Comparison of ENCODE assay signal across 8 cellular contexts in the genomic region with DNA sequence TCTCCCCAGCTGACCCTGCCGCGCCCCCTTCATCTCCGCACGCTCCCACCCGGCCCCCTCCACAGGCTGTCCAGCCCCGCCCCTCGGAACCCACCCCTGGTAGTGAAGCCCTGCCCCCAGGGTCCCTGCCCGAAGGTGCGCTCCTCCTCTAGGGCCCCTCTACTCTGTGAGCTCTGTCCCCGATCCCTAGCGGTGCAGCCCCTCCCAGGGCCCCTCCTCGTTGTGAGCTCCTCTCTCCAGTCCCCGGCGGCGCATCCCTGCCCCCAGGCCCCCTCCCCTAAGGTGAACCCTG. TPM values are rescaled to one million over a fixed set of nuclear protein-coding genes. Genes with fewer than 3 reads are reported as not detected.
DNase-seq lines count a peak whose midpoint lies in the region; ATAC-seq and TF ChIP-seq lines count a peak whose summit lies in the region.

No MANE protein-coding gene starts in this region.

- no peak for TF ChIP-seq CTCF in fibroblast of pulmonary artery (IDR thresholded peaks at IDR 0.05; ENCODE audit: low read length, missing control alignments)
- no peak for TF ChIP-seq CTCF in omental fat pad (IDR thresholded peaks at IDR 0.05)

- no peak overlapping the region for H3K27ac ChIP-seq in CD4-positive, CD25-positive, alpha-beta regulatory T cell (ENCODE audit: insufficient read depth, low read length, poor library complexity, severe bottlenecking)

- H3K4me3 ChIP-seq in CD4-positive, CD25-positive, alpha-beta regulatory T cell (ENCODE audit: low read depth, low read length): no peak overlapping the region
- peak overlapping the region; percentile 51 for H3K4me3 ChIP-seq in fibroblast of pulmonary artery (replicated peaks; ENCODE audit: low read depth, low read length)

- peaks cover 7 to 23% (median 12%) of the 10 kb centered on the region in 4 donors for H3K4me1 Mint-ChIP-seq in CD4-positive, CD25-positive, alpha-beta regulatory T cell
- H3K4me1 Mint-ChIP-seq in T-cell: peaks cover 16 to 23% (median 21%) of the 10 kb centered on the region in 3 donors

- H3K9me3 Mint-ChIP-seq in CD4-positive, CD25-positive, alpha-beta regulatory T cell: peaks cover 0 to 3% (median 0%) of the 10 kb centered on the region in 7 donors
- H3K9me3 Mint-ChIP-seq in T-cell: no peaks in the 10 kb centered on the region

- H3K36me3 Mint-ChIP-seq in CD4-positive, CD25-positive, alpha-beta regulatory T cell: no peaks in the 10 kb centered on the region
- H3K36me3 Mint-ChIP-seq in T-cell: no peaks in the 10 kb centered on the region

- peak overlapping the region in 1 of 3 donors; percentile 31 for H3K27ac Mint-ChIP-seq in CD4-positive, CD25-positive, alpha-beta regulatory T cell
- no peak overlapping the region for H3K27ac Mint-ChIP-seq in T-cell

- H3K9me3 ChIP-seq in CD4-positive, CD25-positive, alpha-beta regulatory T cell (ENCODE audit: control insufficient read depth in 2 of 2, low read length in 2 of 2): no peaks in the 10 kb centered on the region

- H3K27me3 Mint-ChIP-seq in CD4-positive, CD25-positive, alpha-beta regulatory T cell: peaks cover 64% of the 10 kb centered on the region
- peaks cover 13 to 24% of the 10 kb centered on the region in 2 donors for H3K27me3 Mint-ChIP-seq in T-cell

- H3K27me3 ChIP-seq in CD4-positive, CD25-positive, alpha-beta regulatory T cell (ENCODE audit: control insufficient read depth, insufficient read depth, low read length): peaks cover 30% of the 10 kb centered on the region

- peak overlapping the region; percentile 43 to 85 (median 63) for H3K4me3 Mint-ChIP-seq in CD4-positive, CD25-positive, alpha-beta regulatory T cell
- H3K4me3 Mint-ChIP-seq in T-cell: peak overlapping the region; percentile 73 to 83 (median 77)

- H3K4me1 ChIP-seq in CD4-positive, CD25-positive, alpha-beta regulatory T cell (ENCODE audit: control insufficient read depth, insufficient read depth, low read length, poor library complexity, severe bottlenecking): peaks cover 24% of the 10 kb centered on the region

- no peaks in the 10 kb centered on the region for H3K36me3 ChIP-seq in CD4-positive, CD25-positive, alpha-beta regulatory T cell (ENCODE audit: control insufficient read depth, insufficient read depth, low read length)

- DNase-seq in CD4-positive, CD25-positive, alpha-beta regulatory T cell: no peak
- peak in 3 of 34 experiments; percentile 2 to 13 (median 3) for DNase-seq in T-cell
- DNase-seq in fibroblast of pulmonary artery (ENCODE audit: low read depth): no peak
- DNase-seq in omental fat pad (ENCODE audit: low spot score): no peak
- DNase-seq in LoVo (ENCODE audit: low spot score): no peak
- no peak for DNase-seq in NCI-H1048 (lab: John Stamatoyannopoulos, UW)
- no peak for DNase-seq in NCI-H526 treated with DMSO at 0.1 percent for 48 hours (lab: John Stamatoyannopoulos, UW)

- CTCF ChIA-PET in T-cell (lab: Charles Lee): no interaction called here

- POLR2A ChIA-PET in T-cell (lab: Charles Lee): no interaction called here

- peak in 1 of 2 donors; percentile 21 for ATAC-seq in CD4-positive, CD25-positive, alpha-beta regulatory T cell (ENCODE audit: low read depth in 2 of 2)
- ATAC-seq in T-cell (replicated peaks in 1 of 4) (peak in 2 of 4 experiments; percentile 40 to 42), omental fat pad (ENCODE audit: low FRiP score) (peak; percentile 50), GM18511 (IDR thresholded peaks at IDR 0.05; ENCODE audit: unreplicated experiment) (no peak)

RNA-seq across cellular contexts. Expression of gene CFAP90, which starts 0.7 kb away (rescaled TPM):
- not detected for total RNA-seq in CD4-positive, CD25-positive, alpha-beta regulatory T cell
- polyA plus RNA-seq in CD4-positive, CD25-positive, alpha-beta regulatory T cell: not detected
- total RNA-seq in T-cell (not detected), omental fat pad (under 1 TPM in 1 of 4 donors, not detected in 3; 0.88 TPM)

RNA-seq across cellular contexts. Expression of gene FASTKD3, which starts 18.6 kb away (rescaled TPM):
- total RNA-seq in CD4-positive, CD25-positive, alpha-beta regulatory T cell: 7.0 TPM
- 10 to 100 TPM; 11.5 to 16.8 (median 15.6) TPM for polyA plus RNA-seq in CD4-positive, CD25-positive, alpha-beta regulatory T cell
- total RNA-seq in T-cell (10 to 100 TPM in 2 of 5 donors, 1 to 10 TPM in 3; 6.9 to 11.1 (median 9.7) TPM), omental fat pad (10 to 100 TPM in 2 of 4 donors, 1 to 10 TPM in 2; 4.5 to 17.8 (median 10.3) TPM)

RNA-seq across cellular contexts. Expression of gene MTRR, which starts 18.8 kb away (rescaled TPM):
- 101 TPM for total RNA-seq in CD4-positive, CD25-positive, alpha-beta regulatory T cell
- polyA plus RNA-seq in CD4-positive, CD25-positive, alpha-beta regulatory T cell: 10 to 100 TPM; 39.1 to 73.5 (median 52.9) TPM
- total RNA-seq in T-cell: 10 to 100 TPM; 66.9 to 90.2 (median 83.0) TPM
- 10 to 100 TPM; 35.6 to 83.3 (median 43.0) TPM for total RNA-seq in omental fat pad
